Comparison of ENCODE assay signal across 8 cellular contexts in genomic region chr22:30206964-30207363, GRCh38. TPM values are rescaled to one million over a fixed set of nuclear protein-coding genes. Genes with fewer than 3 reads are reported as not detected.
DNase-seq lines count a peak whose midpoint lies in the region; TF ChIP-seq lines count a peak whose summit lies in the region.

No MANE protein-coding gene starts in this region.

- H3K27me3 Mint-ChIP-seq in chondrocyte (ENCODE audit: low read depth) (no peaks in the 10 kb centered on the region), mesothelial cell of epicardium (ENCODE audit: low read depth) (no peaks in the 10 kb centered on the region)
- H3K27me3 Mint-ChIP-seq in activated CD4-positive, alpha-beta memory T cell treated with anti-CD3 and anti-CD28 coated beads, Interleukin-2, amount 10 ng/mL, durations not matched to agents 7 days and 5 days = no peaks in the 10 kb centered on the region

- TF ChIP-seq CTCF in chondrocyte (IDR thresholded peaks at IDR 0.05) (no peak), mesothelial cell of epicardium (IDR thresholded peaks at IDR 0.05; ENCODE audit: unreplicated experiment) (no peak)

- peaks cover 4% of the 10 kb centered on the region for H3K9me3 Mint-ChIP-seq in chondrocyte (ENCODE audit: low read depth)
- peaks cover 5% of the 10 kb centered on the region for H3K9me3 Mint-ChIP-seq in mesothelial cell of epicardium
- no peaks in the 10 kb centered on the region for H3K9me3 Mint-ChIP-seq in activated CD4-positive, alpha-beta memory T cell treated with anti-CD3 and anti-CD28 coated beads, Interleukin-2, amount 10 ng/mL, durations not matched to agents 7 days and 5 days

- POLR2A ChIA-PET in activated CD4-positive, alpha-beta memory T cell treated with anti-CD3 and anti-CD28 coated beads, Interleukin-2, amount 10 ng/mL, durations not matched to agents 7 days and 5 days (lab: Charles Lee) = interaction anchor here (2.9 kb wide), 1 partner anchor 11 kb away, joined by 8 read pairs; no protein-coding TSS in a partner anchor

- H3K27ac Mint-ChIP-seq in chondrocyte (ENCODE audit: unreplicated experiment) (peak overlapping the region; percentile 99), mesothelial cell of epicardium (peak overlapping the region; percentile 100)
- no peak overlapping the region for H3K27ac Mint-ChIP-seq in activated CD4-positive, alpha-beta memory T cell treated with anti-CD3 and anti-CD28 coated beads, Interleukin-2, amount 10 ng/mL, durations not matched to agents 7 days and 5 days

- CTCF ChIA-PET in activated CD4-positive, alpha-beta memory T cell treated with anti-CD3 and anti-CD28 coated beads, Interleukin-2, amount 10 ng/mL, durations not matched to agents 7 days and 5 days (lab: Charles Lee) = no interaction called here

- peak; percentile 94 for DNase-seq in A172 (ENCODE audit: low spot score)
- peak; percentile 94 for DNase-seq in HK-2 (ENCODE audit: unreplicated experiment)
- DNase-seq in chondrocyte (ENCODE audit: low spot score) = peak; percentile 95
- DNase-seq in mesothelial cell of epicardium (ENCODE audit: low spot score in 2 of 2, unreplicated experiment in 2 of 2) = peak; percentile 53 to 72
- no peak for DNase-seq in NCI-H2196 treated with DMSO at 0.1 percent for 48 hours (lab: John Stamatoyannopoulos, UW; ENCODE audit: unreplicated experiment)
- no peak for DNase-seq in NCI-H2081 treated with DMSO at 0.1 percent for 48 hours (lab: John Stamatoyannopoulos, UW)
- no peak for DNase-seq in activated CD4-positive, alpha-beta memory T cell treated with anti-CD3 and anti-CD28 coated beads, Interleukin-2, amount 10 ng/mL, durations not matched to agents 7 days and 5 days
- DNase-seq in NOMO-1 (lab: John Stamatoyannopoulos, UW; ENCODE audit: unreplicated experiment in 2 of 2) = no peak

- no peaks in the 10 kb centered on the region for H3K36me3 Mint-ChIP-seq in chondrocyte (ENCODE audit: low read depth)
- no peaks in the 10 kb centered on the region for H3K36me3 Mint-ChIP-seq in mesothelial cell of epicardium
- peaks cover 3% of the 10 kb centered on the region for H3K36me3 Mint-ChIP-seq in activated CD4-positive, alpha-beta memory T cell treated with anti-CD3 and anti-CD28 coated beads, Interleukin-2, amount 10 ng/mL, durations not matched to agents 7 days and 5 days (ENCODE audit: low read depth)

- H3K4me1 Mint-ChIP-seq in chondrocyte (ENCODE audit: low read depth) (peaks cover 84% of the 10 kb centered on the region), mesothelial cell of epicardium (peaks cover 78% of the 10 kb centered on the region)
- H3K4me1 Mint-ChIP-seq in activated CD4-positive, alpha-beta memory T cell treated with anti-CD3 and anti-CD28 coated beads, Interleukin-2, amount 10 ng/mL, durations not matched to agents 7 days and 5 days = peaks cover 26% of the 10 kb centered on the region

- H3K4me3 Mint-ChIP-seq in chondrocyte (ENCODE audit: unreplicated experiment) (peak overlapping the region; percentile 3), mesothelial cell of epicardium (no peak overlapping the region)
- H3K4me3 Mint-ChIP-seq in activated CD4-positive, alpha-beta memory T cell treated with anti-CD3 and anti-CD28 coated beads, Interleukin-2, amount 10 ng/mL, durations not matched to agents 7 days and 5 days = no peak overlapping the region

RNA-seq across cellular contexts. Expression of gene LIF, which starts 39.6 kb away (rescaled TPM):
- 24.8 and 25.4 TPM in 2 replicates for total RNA-seq in A172 (2014; rRNA removed; shearing (Covaris generic))
- 18.9 to 21.5 TPM (median 21.3 TPM) in 3 replicates for total RNA-seq in chondrocyte
- total RNA-seq in mesothelial cell of epicardium = 15.4 to 16.9 TPM (median 15.8 TPM) in 3 replicates
- total RNA-seq in activated CD4-positive, alpha-beta memory T cell treated with anti-CD3 and anti-CD28 coated beads, Interleukin-2, amount 10 ng/mL, durations not matched to agents 7 days and 5 days = 10 to 100 TPM; 94.6 to 94.8 TPM

RNA-seq across cellular contexts. Expression of gene OSM, which starts 59.7 kb away (rescaled TPM):
- not detected in 2 replicates for total RNA-seq in A172 (2014; rRNA removed; shearing (Covaris generic))
- total RNA-seq in chondrocyte (not detected in 3 replicates), mesothelial cell of epicardium (not detected in 3 replicates)
- total RNA-seq in activated CD4-positive, alpha-beta memory T cell treated with anti-CD3 and anti-CD28 coated beads, Interleukin-2, amount 10 ng/mL, durations not matched to agents 7 days and 5 days = 100 to 1,000 TPM; 103 to 107 TPM

Comparison
In these comparisons a context has a peak if more than half of its experiments do, and no peak if none do; other contexts are left out.
1. DNase-seq: peak in A172 (single experiment), HK-2 (single experiment), chondrocyte (single experiment) and mesothelial cell of epicardium (2 of 2); none in NCI-H2196 treated with DMSO at 0.1 percent for 48 hours (single experiment), NCI-H2081 treated with DMSO at 0.1 percent for 48 hours (single experiment), activated CD4-positive, alpha-beta memory T cell treated with anti-CD3 and anti-CD28 coated beads, Interleukin-2, amount 10 ng/mL, durations not matched to agents 7 days and 5 days (single experiment) and NOMO-1 (0 of 2).
2. RNA of gene OSM, which starts 59.7 kb away (total RNA-seq): 103 to 107 TPM in activated CD4-positive, alpha-beta memory T cell treated with anti-CD3 and anti-CD28 coated beads, Interleukin-2, amount 10 ng/mL, durations not matched to agents 7 days and 5 days; not detected in chondrocyte, not detected in A172 and not detected in mesothelial cell of epicardium; every median in the first group is over 10 times any median in the second.